12 cellular contexts compared by ENCODE assay signal in the genomic region with DNA sequence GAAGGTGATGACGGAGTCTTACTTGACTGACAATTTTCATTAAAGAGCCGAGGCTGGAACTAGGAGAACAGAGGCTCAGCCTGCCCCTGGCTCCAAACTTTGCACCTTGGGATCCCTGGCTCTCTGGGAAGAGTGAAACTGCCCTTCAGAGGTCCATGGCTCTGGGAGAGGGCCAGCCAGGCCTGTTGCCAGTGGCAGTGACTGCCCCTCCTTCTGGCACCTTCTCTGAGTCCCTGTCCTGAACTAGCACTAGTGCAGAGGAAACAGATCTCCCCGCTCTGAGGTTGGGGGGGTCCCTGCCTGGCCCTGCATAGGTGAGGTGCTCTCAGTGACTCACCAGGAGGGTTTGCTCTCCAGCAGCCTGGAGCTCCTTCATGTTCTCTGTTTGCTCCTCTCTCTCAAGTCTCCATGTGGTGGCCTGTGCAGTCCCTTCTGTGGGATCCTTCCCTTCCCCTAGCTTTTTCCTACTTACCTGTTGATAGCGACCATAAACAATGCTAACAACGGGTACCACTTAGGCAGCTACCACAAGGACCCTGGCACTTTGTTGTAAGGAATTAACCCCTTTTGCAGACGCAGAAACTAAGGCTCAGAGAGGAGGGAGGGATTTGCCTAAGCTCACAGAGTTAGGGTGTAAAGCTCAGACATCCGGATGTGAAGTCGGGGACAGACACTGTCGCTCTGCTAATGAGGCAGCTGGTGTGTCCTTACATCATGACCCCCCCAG. TPM values are rescaled to one million over a fixed set of nuclear protein-coding genes. Genes with fewer than 3 reads are reported as not detected.
DNase-seq lines count a peak whose midpoint lies in the region; ATAC-seq and TF ChIP-seq lines count a peak whose summit lies in the region.
"Had no signal": no experiment of that assay in that cellular context is flagged by ENCODE, and none has a peak within 500 bp of the region (broad histone marks: within the 10 kb centered on the region; RNA-seq: fewer than 3 reads in every experiment).

No MANE protein-coding gene starts in this region.

- H3K9me3 ChIP-seq in lower lobe of right lung (no peaks in the 10 kb centered on the region), transverse colon (no peaks in the 10 kb centered on the region)

- H3K36me3 Mint-ChIP-seq in activated naive CD4-positive, alpha-beta T cell treated with anti-CD3 and anti-CD28 coated beads, Interleukin-2, amount 10 ng/mL, durations not matched to agents 7 days and 5 days: no peaks in the 10 kb centered on the region
- no peaks in the 10 kb centered on the region for H3K36me3 Mint-ChIP-seq in glutamatergic neuron (ENCODE audit: unreplicated experiment)

- no peak overlapping the region for H3K4me3 Mint-ChIP-seq in activated naive CD4-positive, alpha-beta T cell treated with anti-CD3 and anti-CD28 coated beads, Interleukin-2, amount 10 ng/mL, durations not matched to agents 7 days and 5 days
- peak overlapping the region; percentile 46 for H3K4me3 Mint-ChIP-seq in glutamatergic neuron (ENCODE audit: unreplicated experiment)

- ATAC-seq in lower lobe of right lung (no peak), HG03520 (IDR thresholded peaks at IDR 0.05; ENCODE audit: unreplicated experiment) (no peak), HG03469 (IDR thresholded peaks at IDR 0.05; ENCODE audit: unreplicated experiment) (no peak)

- 67 to 69% methylated on average over 3 to 9 of the region's 9 CpGs for WGBS in transverse colon (ENCODE audit: low coverage in 1 of 2), 2 donors

- DNase-seq in activated naive CD4-positive, alpha-beta T cell treated with anti-CD3 and anti-CD28 coated beads, Interleukin-2, amount 10 ng/mL, durations not matched to agents 7 days and 5 days: peak; percentile 3
- DNase-seq in activated naive CD4-positive, alpha-beta T cell treated with Interleukin-2 at 50 U/mL for 16 hours: no peak
- peak; percentile 9 for DNase-seq in glutamatergic neuron
- peak; percentile 11 for DNase-seq in lower lobe of right lung
- peak; percentile 4 for DNase-seq in transverse colon
- no peak for DNase-seq in NCI-H187 treated with DMSO at 0.1 percent for 48 hours (lab: John Stamatoyannopoulos, UW)
- DNase-seq: cerebellar nuclear complex; GF-D8; KG1; stimulated activated CD4-positive, alpha-beta T cell treated with anti-CD3 and anti-CD28 coated beads, Interleukin-4, amount 100 ng/mL, for 24 hours had no signal

- no peak overlapping the region for H3K4me3 ChIP-seq in lower lobe of right lung
- no peak overlapping the region for H3K4me3 ChIP-seq in transverse colon

- TF ChIP-seq POLR2A in transverse colon (IDR thresholded peaks at IDR 0.05): no peak

- H3K36me3 ChIP-seq in lower lobe of right lung (no peaks in the 10 kb centered on the region), transverse colon (no peaks in the 10 kb centered on the region)

- TF ChIP-seq EP300 in transverse colon (IDR thresholded peaks at IDR 0.05; ENCODE audit: low read depth): no peak

- peaks cover 16% of the 10 kb centered on the region for H3K27me3 ChIP-seq in lower lobe of right lung (ENCODE audit: low read depth)
- no peaks in the 10 kb centered on the region for H3K27me3 ChIP-seq in transverse colon

- no peaks in the 10 kb centered on the region for H3K9me3 Mint-ChIP-seq in activated naive CD4-positive, alpha-beta T cell treated with anti-CD3 and anti-CD28 coated beads, Interleukin-2, amount 10 ng/mL, durations not matched to agents 7 days and 5 days
- peaks cover 5% of the 10 kb centered on the region for H3K9me3 Mint-ChIP-seq in glutamatergic neuron (ENCODE audit: unreplicated experiment)

- peaks cover 9% of the 10 kb centered on the region for H3K4me1 ChIP-seq in lower lobe of right lung
- H3K4me1 ChIP-seq in transverse colon: no peaks in the 10 kb centered on the region

- peaks cover 61% of the 10 kb centered on the region for H3K27me3 Mint-ChIP-seq in activated naive CD4-positive, alpha-beta T cell treated with anti-CD3 and anti-CD28 coated beads, Interleukin-2, amount 10 ng/mL, durations not matched to agents 7 days and 5 days
- H3K27me3 Mint-ChIP-seq in glutamatergic neuron (ENCODE audit: unreplicated experiment): peaks cover 5% of the 10 kb centered on the region

- no peaks in the 10 kb centered on the region for H3K4me1 Mint-ChIP-seq in activated naive CD4-positive, alpha-beta T cell treated with anti-CD3 and anti-CD28 coated beads, Interleukin-2, amount 10 ng/mL, durations not matched to agents 7 days and 5 days
- peaks cover 47% of the 10 kb centered on the region for H3K4me1 Mint-ChIP-seq in glutamatergic neuron (ENCODE audit: low read depth, unreplicated experiment)

- in situ Hi-C loops in transverse colon (cut with MboI; ENCODE audit: low pct_ligation_motif_present in 1 of 4, low pct_unique_long_range_greater_than_20kb in 1 of 4, low sequenced_read_pairs in 3 of 4): no loop called here

- TF ChIP-seq CTCF in glutamatergic neuron (IDR thresholded peaks at IDR 0.05; ENCODE audit: partially characterized antibody, unreplicated experiment) (no peak), lower lobe of right lung (IDR thresholded peaks at IDR 0.05) (no peak), transverse colon (IDR thresholded peaks at IDR 0.05) (no peak)

- CTCF ChIA-PET in activated naive CD4-positive, alpha-beta T cell treated with anti-CD3 and anti-CD28 coated beads, Interleukin-2, amount 10 ng/mL, durations not matched to agents 7 days and 5 days (lab: Charles Lee): no interaction called here

- intact Hi-C loops in lower lobe of right lung (cut with DNase I): no loop called here
- intact Hi-C loops in transverse colon (cut with DNase I; ENCODE audit: low total_unique reads): no loop called here

- H3K27ac ChIP-seq in lower lobe of right lung (no peak overlapping the region), transverse colon (no peak overlapping the region)

- no peak overlapping the region for H3K27ac Mint-ChIP-seq in activated naive CD4-positive, alpha-beta T cell treated with anti-CD3 and anti-CD28 coated beads, Interleukin-2, amount 10 ng/mL, durations not matched to agents 7 days and 5 days
- no peak overlapping the region for H3K27ac Mint-ChIP-seq in glutamatergic neuron (ENCODE audit: unreplicated experiment)

RNA-seq across cellular contexts. Expression of a gene that starts 22.4 kb away (rescaled TPM):
- total RNA-seq in glutamatergic neuron (ENCODE audit: unreplicated experiment): 18.1 TPM
- total RNA-seq in lower lobe of right lung: 2.4 TPM
- total RNA-seq in transverse colon: 1 to 10 TPM; 1.4 to 3.0 (median 1.8) TPM

Comparison
In these comparisons a context has a peak if more than half of its experiments do, and no peak if none do; other contexts are left out.
1. DNase-seq: peak in activated naive CD4-positive, alpha-beta T cell treated with anti-CD3 and anti-CD28 coated beads, Interleukin-2, amount 10 ng/mL, durations not matched to agents 7 days and 5 days (single experiment), glutamatergic neuron (single experiment), lower lobe of right lung (single experiment) and transverse colon (single experiment); none in activated naive CD4-positive, alpha-beta T cell treated with Interleukin-2 at 50 U/mL for 16 hours (single experiment) and NCI-H187 treated with DMSO at 0.1 percent for 48 hours (single experiment).